Comparison of ENCODE assay signal across 8 cellular contexts in the genomic region with DNA sequence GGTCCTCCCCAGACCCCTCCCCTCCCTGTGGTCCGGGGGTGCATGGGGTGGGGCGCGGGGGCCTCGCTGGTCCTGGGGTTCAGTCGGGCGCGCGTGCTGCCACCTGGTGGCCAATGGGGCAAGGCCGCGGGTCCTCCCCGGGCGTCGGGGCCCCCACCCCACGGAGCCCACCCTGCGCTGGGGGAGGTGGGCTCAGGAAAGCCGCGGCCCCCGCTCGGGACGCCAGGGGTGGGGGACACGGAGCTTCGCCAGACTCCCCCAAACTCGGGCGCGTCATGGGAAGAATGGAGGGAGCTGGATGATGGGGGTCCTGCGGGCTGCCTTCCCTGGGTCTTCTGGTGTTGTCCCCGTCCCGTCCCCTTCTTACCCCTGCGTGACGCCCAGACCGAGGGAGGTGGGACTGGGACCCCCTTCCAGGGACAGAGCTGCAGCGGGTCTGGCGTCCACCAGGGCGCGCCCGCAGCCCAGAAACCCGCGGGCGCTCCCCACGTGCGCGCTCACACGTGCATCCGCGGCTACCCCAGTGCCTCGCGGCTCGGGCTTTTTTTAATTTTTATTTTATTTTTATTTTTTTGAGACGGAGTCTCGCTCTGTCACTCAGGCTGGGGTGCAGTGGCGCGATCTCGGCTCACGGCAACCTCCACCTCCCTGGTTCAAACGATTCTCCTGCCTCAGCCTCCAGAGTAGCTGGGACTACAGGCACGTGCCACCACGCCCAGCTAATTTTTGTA. TPM values are rescaled to one million over a fixed set of nuclear protein-coding genes. Genes with fewer than 3 reads are reported as not detected.
DNase-seq lines count a peak whose midpoint lies in the region; ATAC-seq and TF ChIP-seq lines count a peak whose summit lies in the region.

No MANE protein-coding gene starts in this region.

- H3K27me3 Mint-ChIP-seq in dendritic cell treated with granulocyte-macrophage colony-stimulating factor and Interleukin-4, amounts not matched to agents 40 ng/mL and 50 ng/mL, for 4 days = peaks cover 77% of the 10 kb centered on the region

- no peak overlapping the region for H3K27ac Mint-ChIP-seq in dendritic cell treated with granulocyte-macrophage colony-stimulating factor and Interleukin-4, amounts not matched to agents 40 ng/mL and 50 ng/mL, for 4 days

- H3K36me3 Mint-ChIP-seq in dendritic cell treated with granulocyte-macrophage colony-stimulating factor and Interleukin-4, amounts not matched to agents 40 ng/mL and 50 ng/mL, for 4 days (ENCODE audit: low read depth) = no peaks in the 10 kb centered on the region

- peak; percentile 52 for DNase-seq in CD1c-positive myeloid dendritic cell (ENCODE audit: extremely low spot score)
- DNase-seq in activated CD4-positive, alpha-beta T cell treated with anti-CD3 and anti-CD28 coated beads for 1 hour = peak; percentile 44
- DNase-seq in lung microvascular endothelial cell (ENCODE audit: low read depth in 2 of 2) = peak; percentile 49 to 64
- no peak for DNase-seq in thyroid gland
- DNase-seq in NCI-H2107 treated with DMSO at 0.1 percent for 48 hours (lab: John Stamatoyannopoulos, UW; ENCODE audit: unreplicated experiment) = no peak

- TF ChIP-seq POLR2A in thyroid gland (IDR thresholded peaks at IDR 0.05) = no peak

- H3K27ac ChIP-seq in HUES64 (ENCODE audit: low read depth, low read length) (no peak overlapping the region), thyroid gland (no peak overlapping the region)

- no peak overlapping the region for H3K9ac ChIP-seq in HUES64 (ENCODE audit: low read depth, low read length)

- 11% methylated on average over 54 of the region's 57 CpGs for WGBS in HUES64
- 9 to 10% methylated on average over 29 to 35 of the region's 57 CpGs for WGBS in thyroid gland, 2 donors

- H3K4me1 Mint-ChIP-seq in dendritic cell treated with granulocyte-macrophage colony-stimulating factor and Interleukin-4, amounts not matched to agents 40 ng/mL and 50 ng/mL, for 4 days (ENCODE audit: low read depth) = peaks cover 29% of the 10 kb centered on the region

- peak overlapping the region; percentile 53 for H3K4me3 Mint-ChIP-seq in dendritic cell treated with granulocyte-macrophage colony-stimulating factor and Interleukin-4, amounts not matched to agents 40 ng/mL and 50 ng/mL, for 4 days

- H3K4me1 ChIP-seq in HUES64 (ENCODE audit: insufficient read depth, low read length) (peaks cover 8% of the 10 kb centered on the region; the same call in 1 of the 2 replicates), thyroid gland (peaks cover 0 to 8% of the 10 kb centered on the region in 2 donors)

- H3K9me3 Mint-ChIP-seq in dendritic cell treated with granulocyte-macrophage colony-stimulating factor and Interleukin-4, amounts not matched to agents 40 ng/mL and 50 ng/mL, for 4 days = no peaks in the 10 kb centered on the region

- ATAC-seq in GM21529 (IDR thresholded peaks at IDR 0.05; ENCODE audit: unreplicated experiment) = no peak

- no peaks in the 10 kb centered on the region for H3K9me3 ChIP-seq in HUES64 (ENCODE audit: insufficient read depth, low read depth, low read length)
- no peaks in the 10 kb centered on the region for H3K9me3 ChIP-seq in thyroid gland

- H3K36me3 ChIP-seq in HUES64 (ENCODE audit: insufficient read depth, low read length) (no peaks in the 10 kb centered on the region), thyroid gland (no peaks in the 10 kb centered on the region)

- peak in 5 of 6 experiments; percentile 29 to 73 (median 48) for TF ChIP-seq CTCF in thyroid gland (IDR thresholded peaks at IDR 0.05)

- H3K4me3 ChIP-seq in HUES64 (ENCODE audit: low read length) = peak overlapping the region; percentile 44
- H3K4me3 ChIP-seq in thyroid gland (replicated peaks in 1 of 3) = no peak overlapping the region

- intact Hi-C loops in dendritic cell treated with granulocyte-macrophage colony-stimulating factor and Interleukin-4, amounts not matched to agents 40 ng/mL and 50 ng/mL, for 4 days (cut with micrococcal nuclease) = loop anchor here (2.0 to 5.0 kb wide), 3 partner anchors 47 to 95 kb away; a partner anchor contains a TSS
- intact Hi-C loops in thyroid gland (cut with DNase I) = loop anchor here (2.0 kb wide), 1 partner anchor 125 kb away; no protein-coding TSS in a partner anchor

- H3K27me3 ChIP-seq in HUES64 (ENCODE audit: insufficient read depth, low read length) = peaks cover 98% of the 10 kb centered on the region
- H3K27me3 ChIP-seq in thyroid gland = peaks cover 33% of the 10 kb centered on the region

RNA-seq across cellular contexts. Expression of a gene that starts 19.8 kb away (rescaled TPM):
- polyA plus RNA-seq in HUES64 (2013, experiment 1 of 2) = 187 TPM
- polyA plus RNA-seq in HUES64 (2013, experiment 2 of 2) = 190 TPM
- 47.9 and 48.6 TPM in 2 replicates for total RNA-seq in lung microvascular endothelial cell
- total RNA-seq in thyroid gland = 10 to 100 TPM; 28.6 to 70.6 (median 43.8) TPM

Comparison
In these comparisons a context has a peak if more than half of its experiments do, and no peak if none do; other contexts are left out.
1. DNase-seq: peak in CD1c-positive myeloid dendritic cell (single experiment), activated CD4-positive, alpha-beta T cell treated with anti-CD3 and anti-CD28 coated beads for 1 hour (single experiment) and lung microvascular endothelial cell (2 of 2); none in thyroid gland (0 of 2) and NCI-H2107 treated with DMSO at 0.1 percent for 48 hours (single experiment).